11 cellular contexts compared by ENCODE assay signal in genomic region chr11:89097956-89098355, GRCh38. TPM values are rescaled to one million over a fixed set of nuclear protein-coding genes. Genes with fewer than 3 reads are reported as not detected.
A peak's percentile ranks its signal among the peaks of the same experiment; 100 is the strongest.
DNase-seq lines count a peak whose midpoint lies in the region; ATAC-seq, FAIRE-seq and TF ChIP-seq lines count a peak whose summit lies in the region.
"Not testable (repeated sequence)": the region's sequence is repeated elsewhere in the genome, so short reads cannot be mapped to it uniquely, and the experiment has no call there.
"Had no signal": no experiment of that assay in that cellular context is flagged by ENCODE, and none has a peak within 500 bp of the region (broad histone marks: within the 10 kb centered on the region; RNA-seq: fewer than 3 reads in every experiment).

No MANE protein-coding gene starts in this region.

- in situ Hi-C loops in K562 (cut with MboI): not testable (repeated sequence)

- H3K79me2 ChIP-seq in PC-3 (ENCODE audit: low read length); K562 (ENCODE audit: control insufficient read depth, insufficient read depth, low read length): not testable (repeated sequence)

- WGBS in K562 (ENCODE audit: insufficient coverage, low coverage, missing lambda C conversion rate): 0% methylated on average over 1 of the region's 1 CpG
- 89 to 96% methylated on average over 1 of the region's 1 CpG for WGBS in pancreas, 2 donors

- H3K27me3 ChIP-seq in AG04450 (ENCODE audit: control insufficient read depth, insufficient read depth, low read length); PC-3 (ENCODE audit: low read length); K562 (ENCODE audit: control insufficient read depth in 2 of 2, insufficient read depth in 2 of 2, low read length in 2 of 2); pancreas: not testable (repeated sequence)

- POLR2A ChIA-PET in AG04450 (lab: Yijun Ruan, JAX); PC-3 (lab: Charles Lee; ENCODE audit: unreplicated experiment); K562 (lab: Yijun Ruan, JAX): not testable (repeated sequence)

- H3K9me2 ChIP-seq in PC-3 (replicated peaks; ENCODE audit: low read length): not testable (repeated sequence)

- TF ChIP-seq RAD21 in K562 (CRISPR knock-in tag; conservative IDR thresholded peaks at IDR 0.05 in 1 of 2, IDR thresholded peaks at IDR 0.05 in 1 of 2): peak in 1 of 2 experiments; percentile 20; a peak in 2 of 4 replicates

- H3K9ac ChIP-seq in PC-3 (ENCODE audit: low read length); K562 (ENCODE audit: insufficient read depth in 1 of 2, low read depth in 2 of 2, low read length in 2 of 2): not testable (repeated sequence)

- BruUV-seq in PC-3 (replicated peaks; lab: Mats Ljungman, UMichigan); K562 (replicated peaks; lab: Mats Ljungman, UMichigan): not testable (repeated sequence)

- CTCF ChIA-PET in AG04450 (lab: Charles Lee): interaction anchor here (0.6 to 1.1 kb wide), 4 partner anchors 10 to 517 kb away, joined by 3 to 4 read pairs (median 3); no protein-coding TSS in a partner anchor
- CTCF ChIA-PET in PC-3 (lab: Charles Lee); K562 (lab: Yijun Ruan, JAX; ENCODE audit: low intra/inter-chr PET ratio): not testable (repeated sequence)

- not testable (repeated sequence) for H3K4me3 ChIP-seq in AG04450 (ENCODE audit: low read depth, low read length); PC-3 (ENCODE audit: low read length); K562; pancreas

- TF ChIP-seq POLR2A in GM18505 (IDR thresholded peaks at IDR 0.05; ENCODE audit: borderline replicate concordance, extremely low read depth, insufficient read depth, insufficient read length); K562 (conservative IDR thresholded peaks at IDR 0.05): not testable (repeated sequence)

- FAIRE-seq in K562 (lab: Jason Lieb, UNC) (peak; percentile 90), pancreas (lab: Jason Lieb, UNC) (peak; percentile 78)

- not testable (repeated sequence) for H3K9me1 ChIP-seq in K562 (ENCODE audit: control insufficient read depth, insufficient read depth, low read length)

- not testable (repeated sequence) for H4K20me1 ChIP-seq in PC-3 (ENCODE audit: low read length); K562 (replicated peaks; ENCODE audit: control insufficient read depth, insufficient read depth, low read length)

- not testable (repeated sequence) for H3K4me2 ChIP-seq in PC-3 (ENCODE audit: low read length); K562 (ENCODE audit: insufficient read depth, low read length)

- H2AFZ ChIP-seq in PC-3 (ENCODE audit: low read length); K562 (ENCODE audit: low read depth, low read length): not testable (repeated sequence)

- H3K27ac ChIP-seq in AG04450 (ENCODE audit: low read depth, low read length); PC-3 (ENCODE audit: low read length); K562 (ENCODE audit: extremely low read depth, low read depth, low read length); pancreas: not testable (repeated sequence)

- intact Hi-C loops in PC-3 (cut with micrococcal nuclease): loop anchor here (5.0 to 10.0 kb wide), 3 partner anchors 163 to 517 kb away; no protein-coding TSS in a partner anchor
- intact Hi-C loops in K562 (cut with micrococcal nuclease); Right ventricle myocardium superior (cut with DNase I); pancreas (cut with DNase I): not testable (repeated sequence)

- not testable (repeated sequence) for H3K36me3 ChIP-seq in PC-3 (ENCODE audit: low read depth, low read length); K562 (ENCODE audit: control insufficient read depth, insufficient read depth, low read length); pancreas

- TF ChIP-seq CTCF in AG04450 (IDR thresholded peaks at IDR 0.05; ENCODE audit: low read depth, low read length): peak; percentile 75
- TF ChIP-seq CTCF in PC-3 (conservative IDR thresholded peaks at IDR 0.05; ENCODE audit: low read depth, low read length): peak; percentile 69
- TF ChIP-seq CTCF in K562 (IDR thresholded peaks at IDR 0.05 in 2 of 3, conservative IDR thresholded peaks at IDR 0.05 in 1 of 3; ENCODE audit: insufficient read depth in 2 of 3, low read depth in 1 of 3, low read length in 3 of 3): peak; percentile 23 to 47 (median 34); a peak in 5 of 6 replicates
- TF ChIP-seq CTCF in pancreas (IDR thresholded peaks at IDR 0.05): peak; percentile 26 to 50 (median 37)

- not testable (repeated sequence) for H3K9me3 ChIP-seq in AG04450 (ENCODE audit: control insufficient read depth, insufficient read depth, low read length); PC-3 (ENCODE audit: low read length); K562 (replicated peaks; ENCODE audit: control insufficient read depth, insufficient read depth, low read depth, low read length); pancreas

- peak; percentile 94 for ATAC-seq in GM18505 (IDR thresholded peaks at IDR 0.05; ENCODE audit: unreplicated experiment)
- peak; percentile 72 for ATAC-seq in HG03521 (IDR thresholded peaks at IDR 0.05; ENCODE audit: unreplicated experiment)
- ATAC-seq in PC-3: peak; percentile 67
- peak; percentile 65; the same call in 2 of the 3 replicates for ATAC-seq in K562
- ATAC-seq in Right ventricle myocardium superior (ENCODE audit: poor library complexity): peak; percentile 74
- ATAC-seq in pancreas: peak; percentile 55 to 90 (median 84)

- TF ChIP-seq EP300 in K562 (IDR thresholded peaks at IDR 0.05; ENCODE audit: low read length): not testable (repeated sequence)

- DNase-seq in AG04450 (ENCODE audit: low read depth, low spot score) (peak; percentile 7), H4 (ENCODE audit: low spot score) (peak; percentile 28), PC-3 (peak; percentile 57), K562 (ENCODE audit: extremely low read depth in 1 of 4, low spot score in 3 of 4) (peak in 2 of 4 experiments; percentile 1 to 3), pancreas (peak in 1 of 6 donors; percentile 21)
- not testable (repeated sequence) for DNase-seq in Right ventricle myocardium superior

- H3K4me1 ChIP-seq in PC-3 (ENCODE audit: insufficient read depth, low read length); K562 (replicated peaks in 1 of 2; ENCODE audit: control insufficient read depth in 2 of 2, insufficient read depth in 2 of 2, low read length in 2 of 2); pancreas: not testable (repeated sequence)

- not testable (repeated sequence) for H3F3A ChIP-seq in PC-3 (ENCODE audit: low read length, unreplicated experiment)

RNA-seq across cellular contexts. Expression of gene GRM5, which starts 32.2 kb away (rescaled TPM):
- polyA plus RNA-seq in AG04450 (2011; rRNA removed) (0.01 TPM in 1 of 2 replicates, not detected in the other), K562 (2011; rRNA removed) (not detected in 2 replicates), K562 (2014; fragmentation: Illumina TruSeq; extraction: Trizol) (not detected in 2 replicates), K562 (2014; fragmentation: Nextera tagmentation; extraction: Ambion mirVana) (not detected), K562 (2014; rRNA removed) (not detected in 2 replicates), pancreas (under 1 TPM in 1 of 2 donors, not detected in 1; 0.02 TPM)
- polyA minus RNA-seq in AG04450 (2011; rRNA and poly(A)+ RNA removed): 0.13 and 0.18 TPM in 2 replicates
- total RNA-seq in H4 (2014; rRNA removed; shearing (Covaris generic)): not detected in 2 replicates
- total RNA-seq in PC-3 (2014; rRNA removed) (not detected in 2 replicates), K562 (2014; rRNA removed) (not detected in 2 replicates), K562 (2014; rRNA removed; fragmentation: Illumina TruSeq; extraction: Trizol) (not detected in 2 replicates), K562 (2015; rRNA removed; fragmentation: Illumina TruSeq; extraction: Trizol) (not detected in 2 replicates), K562 (2021) (not detected in 2 replicates), Right ventricle myocardium superior (0.13 TPM), pancreas (under 1 TPM in 2 of 6 donors, not detected in 4; 0.06 TPM)
- total RNA-seq in K562 (2011; cell fraction: chromatin; rRNA removed; ENCODE audit: low replicate concordance): not detected in 2 replicates
- total RNA-seq in K562 (2011; cell fraction: nucleolus; rRNA removed): not detected in 2 replicates
- not detected in 2 replicates for total RNA-seq in K562 (2011; cell fraction: nucleoplasm; rRNA removed)
- not detected in 2 replicates for polyA plus RNA-seq in K562 (2011; cell fraction: cytosol; rRNA removed)
- not detected in 2 replicates for polyA plus RNA-seq in K562 (2011; cell fraction: nucleus; rRNA removed)
- not detected in 2 replicates for polyA plus RNA-seq in K562 (2012)
- not detected in 2 replicates for polyA minus RNA-seq in K562 (2011; rRNA and poly(A)+ RNA removed)
- not detected in 2 replicates for polyA minus RNA-seq in K562 (2011; cell fraction: cytosol; rRNA and poly(A)+ RNA removed)
- not detected in 2 replicates for polyA minus RNA-seq in K562 (2011; cell fraction: nucleus; rRNA and poly(A)+ RNA removed)
- total RNA-seq: activated T-helper 1 cell treated with anti-CD3 and anti-CD28 coated beads, Interleukin-12 subunit alpha, Interleukin-12 subunit beta, Interleukin-2, Interleukin-4 antibody, amounts not matched to agents 30 ng/mL and 10 ng/mL and 1 ng/mL, durations not matched to agents 14 hours and 24 hours and 36 hours; CD8-positive, alpha-beta memory T cell; LHCN-M2 had no signal
- polyA plus RNA-seq: CD8-positive, alpha-beta memory T cell had no signal
